Comparison of ENCODE assay signal across 9 cellular contexts in the genomic region with DNA sequence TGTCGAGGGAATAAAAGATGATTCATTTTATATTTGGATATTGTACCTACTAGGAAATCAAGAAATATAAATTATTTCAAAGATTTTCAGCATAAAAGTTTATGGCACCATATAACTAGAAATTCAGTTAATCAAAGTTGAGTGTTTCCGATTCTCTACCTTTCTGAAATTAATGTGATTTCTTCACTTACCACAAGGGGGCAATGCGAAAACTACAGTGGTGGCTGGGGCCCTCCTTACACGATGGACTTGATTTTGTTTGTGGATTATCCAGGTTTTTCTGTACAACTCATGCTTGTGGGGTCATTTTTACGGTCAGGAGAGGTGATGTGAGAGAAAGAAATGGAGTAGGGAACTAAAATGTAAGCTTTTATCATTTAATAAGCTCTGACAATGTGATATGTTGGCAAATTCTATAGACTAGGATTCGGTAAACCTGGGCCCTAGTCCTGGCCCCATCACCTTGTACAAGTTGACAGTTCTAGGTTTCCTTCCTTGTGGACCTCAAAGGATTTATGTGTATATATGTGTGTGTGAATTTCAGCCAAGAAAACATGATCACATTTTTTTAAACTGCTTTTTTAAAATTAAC. TPM values are rescaled to one million over a fixed set of nuclear protein-coding genes. Genes with fewer than 3 reads are reported as not detected.
DNase-seq lines count a peak whose midpoint lies in the region; ATAC-seq and TF ChIP-seq lines count a peak whose summit lies in the region.
"Had no signal": no experiment of that assay in that cellular context is flagged by ENCODE, and none has a peak within 500 bp of the region (broad histone marks: within the 10 kb centered on the region; RNA-seq: fewer than 3 reads in every experiment).

No MANE protein-coding gene starts in this region.

- CTCF ChIA-PET in Calu3 (lab: Charles Lee), result interaction anchor here (0.7 to 1.3 kb wide), 4 partner anchors 13 to 273 kb away, joined by 3 to 6 read pairs (median 5); no protein-coding TSS in a partner anchor

- no peak overlapping the region for H4K5ac ChIP-seq in H9 (ENCODE audit: insufficient read length, low read depth, low read length)

- DNase-seq in Calu3 (peak; percentile 61), H9 (no peak), SK-MEL-5 (ENCODE audit: low read depth, low spot score) (peak; percentile 45), iPS-NIHi7 (ENCODE audit: extremely low spot score) (peak; percentile 48), NCI-H510A (lab: John Stamatoyannopoulos, UW) (no peak)

- H3K27me3 Mint-ChIP-seq in Calu3 (ENCODE audit: unreplicated experiment) (no peaks in the 10 kb centered on the region), H9 (ENCODE audit: low read depth) (no peaks in the 10 kb centered on the region)

- no peak overlapping the region for H3K18ac ChIP-seq in H9 (ENCODE audit: insufficient read length, low read depth, low read length)

- H3K9me3 Mint-ChIP-seq in Calu3 (ENCODE audit: low read depth, unreplicated experiment) (peaks cover 15% of the 10 kb centered on the region), H9 (peaks cover 10 to 13% of the 10 kb centered on the region in 2 experiments)

- no CpG with 5 or more reads among the region's 6 CpGs for WGBS in H9 (ENCODE audit: extremely low coverage, insufficient read length, low lambda C conversion rate)

- no peak for ATAC-seq in activated CD4-positive, CD25-positive, alpha-beta regulatory T cell treated with anti-CD3 and anti-CD28 coated beads, Interleukin-2, amount 50 U/mL, for 24 hours
- no peak for ATAC-seq in GM21737 (IDR thresholded peaks at IDR 0.05; ENCODE audit: unreplicated experiment)
- no peak for ATAC-seq in GM19455 (IDR thresholded peaks at IDR 0.05; ENCODE audit: unreplicated experiment)

- H3K14ac ChIP-seq in H9 (ENCODE audit: insufficient read depth, low read length), result no peak overlapping the region

- H3K4me1 Mint-ChIP-seq in Calu3 (ENCODE audit: low read depth, unreplicated experiment) (peaks cover 20% of the 10 kb centered on the region), H9 (peaks cover 2 to 3% of the 10 kb centered on the region in 2 experiments; a peak in 1 of 4 replicates)

- no TSS peak for BruUV-seq in Calu3 (replicated peaks; lab: Mats Ljungman, UMichigan)

- H3K56ac ChIP-seq in H9 (ENCODE audit: insufficient read length, low read depth, low read length), result no peak overlapping the region

- H2AFZ ChIP-seq in H9 (ENCODE audit: low read length), result no peak overlapping the region

- no peak overlapping the region for H4K91ac ChIP-seq in H9 (ENCODE audit: insufficient read length, low read depth, low read length)

- H3K4me3 Mint-ChIP-seq in Calu3 (ENCODE audit: low read depth, unreplicated experiment), result no peak overlapping the region
- H3K4me3 Mint-ChIP-seq in H9, result no peak overlapping the region

- TF ChIP-seq CTCF in Calu3 (IDR thresholded peaks at IDR 0.05; ENCODE audit: unreplicated experiment) (peak; percentile 86), H9 (conservative IDR thresholded peaks at IDR 0.05) (peak; percentile 76)

- no peak overlapping the region for H3K27ac Mint-ChIP-seq in Calu3 (ENCODE audit: unreplicated experiment)
- H3K27ac Mint-ChIP-seq in H9, result no peak overlapping the region

- no peaks in the 10 kb centered on the region for H3K4me1 ChIP-seq in H9 (ENCODE audit: insufficient read depth, low read length)

- no peaks in the 10 kb centered on the region for H3K23me2 ChIP-seq in H9 (ENCODE audit: insufficient read length, low read depth, low read length, poor library complexity, severe bottlenecking)

- H4K8ac ChIP-seq in H9 (replicated peaks; ENCODE audit: insufficient read length, low read depth, low read length), result no peak overlapping the region

- H3K4ac ChIP-seq in H9 (ENCODE audit: low read depth, low read length), result no peak overlapping the region

- H2BK5ac ChIP-seq in H9 (ENCODE audit: insufficient read length, low read length), result no peak overlapping the region

- H2BK15ac ChIP-seq in H9 (ENCODE audit: low read depth, low read length), result no peak overlapping the region

- no peak overlapping the region for H3K23ac ChIP-seq in H9 (ENCODE audit: insufficient read length, low read depth, low read length)

- no peaks in the 10 kb centered on the region for H3K36me3 Mint-ChIP-seq in Calu3 (ENCODE audit: insufficient read depth, unreplicated experiment)
- H3K36me3 Mint-ChIP-seq in H9 (ENCODE audit: insufficient read depth in 1 of 3, low read depth in 3 of 3), result peaks cover 0 to 11% (median 0%) of the 10 kb centered on the region in 3 experiments; a peak in 1 of 7 replicates

- no peak overlapping the region for H3T11ph ChIP-seq in H9 (ENCODE audit: low read length)

- H3K27ac ChIP-seq in H9 (ENCODE audit: insufficient read length, low read depth, low read length), result no peak overlapping the region

- H3K9ac ChIP-seq in H9 (ENCODE audit: extremely low read depth, insufficient read length, low read length), result no peak overlapping the region

- H4K20me1 ChIP-seq in H9 (ENCODE audit: control insufficient read depth, insufficient read depth, insufficient read length), result no peaks in the 10 kb centered on the region

- intact Hi-C loops in Calu3 (cut with micrococcal nuclease; ENCODE audit: unreplicated experiment), result loop anchor here (2.0 to 10.0 kb wide), 5 partner anchors 28 to 446 kb away; no protein-coding TSS in a partner anchor

- in situ Hi-C loops in SK-MEL-5 (cut with HindIII; ENCODE audit: low pct_unique_long_range_greater_than_20kb, low sequenced_read_pairs), result no loop called here

- no peak overlapping the region for H2AK5ac ChIP-seq in H9 (ENCODE audit: insufficient read length, low read length)

- no peaks in the 10 kb centered on the region for H3K9me3 ChIP-seq in H9 (ENCODE audit: control insufficient read depth, low read depth, low read length)

- no peak overlapping the region for H2BK20ac ChIP-seq in H9 (ENCODE audit: low read depth, low read length, poor library complexity, severe bottlenecking)

- H3K79me1 ChIP-seq in H9 (ENCODE audit: insufficient read depth, low read depth, low read length, poor library complexity, severe bottlenecking), result no peaks in the 10 kb centered on the region

- no peak overlapping the region for H2BK120ac ChIP-seq in H9 (ENCODE audit: low read depth, low read length, poor library complexity, severe bottlenecking)

- H3K79me2 ChIP-seq in H9 (ENCODE audit: insufficient read depth, low read length), result no peaks in the 10 kb centered on the region

- no peak overlapping the region for H3K4me2 ChIP-seq in H9 (ENCODE audit: insufficient read depth, insufficient read length, low read length)

- H3K27me3 ChIP-seq in H9 (ENCODE audit: insufficient read depth, low read length), result no peaks in the 10 kb centered on the region

- no peak overlapping the region for H2BK12ac ChIP-seq in H9 (ENCODE audit: insufficient read length, low read depth, low read length)

RNA-seq across cellular contexts. Expression of gene G6PC2, which starts 47.6 kb away (rescaled TPM):
- not detected in 2 replicates for total RNA-seq in Calu3 (2022)
- total RNA-seq in H9 (2021), result not detected in 2 replicates
- not detected in 2 replicates for total RNA-seq in SK-MEL-5 (2014; rRNA removed; shearing (Covaris generic))
- polyA plus RNA-seq in SK-MEL-5 (2015; cell fraction: cytosol; rRNA removed), result not detected in 2 replicates
- polyA plus RNA-seq in SK-MEL-5 (2015; cell fraction: nucleus; rRNA removed), result not detected in 2 replicates
- total RNA-seq: subcutaneous adipose tissue had no signal

RNA-seq across cellular contexts. Expression of gene SPC25, which starts 58.5 kb away (rescaled TPM):
- 60.2 and 77.0 TPM in 2 replicates for total RNA-seq in Calu3 (2022)
- 28.5 and 31.5 TPM in 2 replicates for total RNA-seq in H9 (2021)
- total RNA-seq in SK-MEL-5 (2014; rRNA removed; shearing (Covaris generic)), result 11.8 and 13.9 TPM in 2 replicates
- polyA plus RNA-seq in SK-MEL-5 (2015; cell fraction: cytosol; rRNA removed), result 11.9 and 14.9 TPM in 2 replicates
- polyA plus RNA-seq in SK-MEL-5 (2015; cell fraction: nucleus; rRNA removed), result 2.9 and 5.6 TPM in 2 replicates
- total RNA-seq: subcutaneous adipose tissue had no signal

Comparison
In these comparisons a context has a peak if more than half of its experiments do, and no peak if none do; other contexts are left out.
1. DNase-seq: peak in Calu3 (single experiment), SK-MEL-5 (single experiment) and iPS-NIHi7 (single experiment); none in H9 (single experiment) and NCI-H510A (single experiment).